18 cellular contexts compared by ENCODE assay signal in the genomic region with DNA sequence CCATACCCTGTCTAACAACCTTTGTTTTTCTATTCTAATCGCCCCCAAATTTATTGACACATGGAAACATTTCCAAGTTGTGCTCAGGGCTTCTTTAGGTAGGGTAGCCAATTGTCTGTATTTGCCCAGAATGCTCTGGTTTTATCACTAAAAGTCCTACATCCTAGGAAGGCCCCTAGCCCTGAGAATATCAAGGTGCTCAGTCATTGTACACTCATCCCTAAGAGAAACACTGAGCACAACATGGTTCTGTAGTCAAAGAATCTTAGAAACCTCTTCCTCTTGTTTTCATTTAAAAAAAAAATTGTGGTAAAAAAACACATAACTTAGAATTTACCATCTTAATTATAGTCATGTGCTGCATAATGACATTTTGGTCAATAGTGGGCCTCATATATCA.
"Had no signal": no experiment of that assay in that cellular context is flagged by ENCODE, and none has a peak within 500 bp of the region (broad histone marks: within the 10 kb centered on the region; RNA-seq: fewer than 3 reads in every experiment).

No MANE protein-coding gene starts in this region.

- DNase-seq: Karpas-422, KG1, MM.1S, NCI-H1092 treated with DMSO at 0.1 percent for 48 hours, NCI-H1436, NCI-H187, NCI-H2029, NCI-H2081 treated with DMSO at 0.1 percent for 48 hours, NCI-H2171, NCI-H226, NCI-H446, NCI-H510A, NCI-H524 treated with DMSO at 0.1 percent for 48 hours, NCI-H69, NCI-H774, Right ventricle myocardium superior, RPMI8226, SIG-M5 had no signal
